In the genomic region with DNA sequence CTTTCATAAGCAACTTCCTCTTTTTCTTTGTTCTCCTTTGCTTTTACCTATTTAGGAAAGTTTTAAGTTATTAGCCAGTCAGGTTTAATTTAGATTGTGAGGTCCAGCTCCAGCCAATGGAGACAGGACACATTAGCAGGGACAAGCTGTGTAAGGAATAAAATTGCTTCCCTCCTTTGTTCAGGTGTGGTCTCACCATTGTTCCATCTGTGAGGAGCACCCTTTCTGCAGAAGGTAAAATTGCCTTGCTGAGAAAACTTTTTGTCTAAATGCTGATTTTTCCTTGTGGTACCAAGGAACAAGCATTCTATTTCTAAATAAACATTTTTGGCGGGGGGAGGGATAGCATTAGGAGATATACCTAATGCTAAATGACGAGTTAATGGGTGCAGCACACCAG, we compare ENCODE assay signal across 2 cellular contexts.
A peak's percentile ranks its signal among the peaks of the same experiment; 100 is the strongest.
TF ChIP-seq lines count a peak whose summit lies in the region.

No MANE protein-coding gene starts in this region.

TF ChIP-seq in HEK293, 187 proteins besides CTCF, POLR2A, EP300 and RAD21:
- TF ChIP-seq ZNF561 (tag by site-specific recombination; IDR thresholded peaks at IDR 0.05; ENCODE audit: borderline replicate concordance) (peak; percentile 86), SETDB1 (IDR thresholded peaks at IDR 0.05; ENCODE audit: insufficient read length, low read length) (peak; percentile 95)

TF ChIP-seq in GM12878, 131 proteins besides CTCF, POLR2A, EP300 and RAD21:
- TF ChIP-seq CBX5 (IDR thresholded peaks at IDR 0.05; ENCODE audit: low read depth), result peak; percentile 65; the same call in 1 of the 2 replicates
- TF ChIP-seq, protein P1, sequence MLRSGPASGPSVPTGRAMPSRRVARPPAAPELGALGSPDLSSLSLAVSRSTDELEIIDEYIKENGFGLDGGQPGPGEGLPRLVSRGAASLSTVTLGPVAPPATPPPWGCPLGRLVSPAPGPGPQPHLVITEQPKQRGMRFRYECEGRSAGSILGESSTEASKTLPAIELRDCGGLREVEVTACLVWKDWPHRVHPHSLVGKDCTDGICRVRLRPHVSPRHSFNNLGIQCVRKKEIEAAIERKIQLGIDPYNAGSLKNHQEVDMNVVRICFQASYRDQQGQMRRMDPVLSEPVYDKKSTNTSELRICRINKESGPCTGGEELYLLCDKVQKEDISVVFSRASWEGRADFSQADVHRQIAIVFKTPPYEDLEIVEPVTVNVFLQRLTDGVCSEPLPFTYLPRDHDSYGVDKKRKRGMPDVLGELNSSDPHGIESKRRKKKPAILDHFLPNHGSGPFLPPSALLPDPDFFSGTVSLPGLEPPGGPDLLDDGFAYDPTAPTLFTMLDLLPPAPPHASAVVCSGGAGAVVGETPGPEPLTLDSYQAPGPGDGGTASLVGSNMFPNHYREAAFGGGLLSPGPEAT (IDR thresholded peaks at IDR 0.05; ENCODE audit: low read depth), result 0 out of 2 replicates have a peak, but pooled peaks have one; percentile 23
